1 cellular context compared by ENCODE assay signal in genomic region chr2:88002359-88002707, GRCh38.
A peak's percentile ranks its signal among the peaks of the same experiment; 100 is the strongest.
TF ChIP-seq lines count a peak whose summit lies in the region.

No MANE protein-coding gene starts in this region.

TF ChIP-seq in K562, 482 proteins besides CTCF, POLR2A, EP300 and RAD21:
- no peak for TF ChIP-seq ZNF584 (CRISPR knock-in tag; IDR thresholded peaks at IDR 0.05; ENCODE audit: low read depth)
- TF ChIP-seq EGR1 (conservative IDR thresholded peaks at IDR 0.05): 0 out of 2 replicates have a peak, but pooled peaks have one; percentile 5
- TF ChIP-seq DEAF1 (CRISPR knock-in tag; IDR thresholded peaks at IDR 0.05): no peak
- no peak for TF ChIP-seq ZNF3 (CRISPR knock-in tag; IDR thresholded peaks at IDR 0.05)
TF ChIP-seq in K562: peak in this region for 1.
